ENCODE assay signal across 8 cellular contexts in genomic region chrX:136028383-136028984, GRCh38. TPM values are rescaled to one million over a fixed set of nuclear protein-coding genes. Genes with fewer than 3 reads are reported as not detected.
DNase-seq lines count a peak whose midpoint lies in the region; ATAC-seq and TF ChIP-seq lines count a peak whose summit lies in the region.

No MANE protein-coding gene starts in this region.

- H3K27me3 Mint-ChIP-seq in stimulated activated memory B cell treated with anti-CD40 and anti-IgM and Interleukin-4, amounts not matched to agents 10 μg/mL and 1 μg/mL and 100 μg/mL, for 72 hours: no peaks in the 10 kb centered on the region

- no peaks in the 10 kb centered on the region for H3K4me1 Mint-ChIP-seq in stimulated activated memory B cell treated with anti-CD40 and anti-IgM and Interleukin-4, amounts not matched to agents 10 μg/mL and 1 μg/mL and 100 μg/mL, for 72 hours

- no peak overlapping the region for H3K4me3 Mint-ChIP-seq in stimulated activated memory B cell treated with anti-CD40 and anti-IgM and Interleukin-4, amounts not matched to agents 10 μg/mL and 1 μg/mL and 100 μg/mL, for 72 hours

- no peak overlapping the region for H3K4me3 ChIP-seq in Peyer's patch

- DNase-seq in GM03348 (ENCODE audit: low spot score) (peak; percentile 41), HS-5 (ENCODE audit: low read depth) (peak; percentile 23), Peyer's patch (no peak), epidermal melanocyte (ENCODE audit: insufficient read length, low spot score) (peak; percentile 41), myocyte (ENCODE audit: low read depth) (peak; percentile 66)
- DNase-seq in stimulated activated CD4-positive, alpha-beta T cell treated with anti-CD3 and anti-CD28 coated beads, Interleukin-1b, Interleukin-23, amount 100 ng/mL, for 48 hours: no peak

- no peaks in the 10 kb centered on the region for H3K36me3 ChIP-seq in Peyer's patch

- no peak for ATAC-seq in stimulated activated memory B cell treated with anti-CD40 and anti-IgM and Interleukin-4, amounts not matched to agents 10 μg/mL and 1 μg/mL and 100 μg/mL, for 72 hours

- H3K9me3 Mint-ChIP-seq in stimulated activated memory B cell treated with anti-CD40 and anti-IgM and Interleukin-4, amounts not matched to agents 10 μg/mL and 1 μg/mL and 100 μg/mL, for 72 hours: no peaks in the 10 kb centered on the region

- H3K27ac Mint-ChIP-seq in stimulated activated memory B cell treated with anti-CD40 and anti-IgM and Interleukin-4, amounts not matched to agents 10 μg/mL and 1 μg/mL and 100 μg/mL, for 72 hours: no peak overlapping the region

- TF ChIP-seq CTCF in 22Rv1 (IDR thresholded peaks at IDR 0.05) (peak; percentile 54), Peyer's patch (IDR thresholded peaks at IDR 0.05) (peak in 4 of 6 experiments; percentile 44 to 76 (median 63))

- no peaks in the 10 kb centered on the region for H3K4me1 ChIP-seq in Peyer's patch

- no peaks in the 10 kb centered on the region for H3K27me3 ChIP-seq in Peyer's patch

- H3K27ac ChIP-seq in 22Rv1 (no peak overlapping the region), Peyer's patch (peak overlapping the region in 2 of 4 donors; percentile 34 to 76)

- TF ChIP-seq POLR2A in Peyer's patch (IDR thresholded peaks at IDR 0.05): no peak

- peaks cover 23% of the 10 kb centered on the region for H3K36me3 Mint-ChIP-seq in stimulated activated memory B cell treated with anti-CD40 and anti-IgM and Interleukin-4, amounts not matched to agents 10 μg/mL and 1 μg/mL and 100 μg/mL, for 72 hours

- H3K9me3 ChIP-seq in Peyer's patch: no peaks in the 10 kb centered on the region

RNA-seq across cellular contexts. Expression of gene SLC9A6, which starts 43.2 kb away (rescaled TPM):
- total RNA-seq in Peyer's patch (10 to 100 TPM in 3 of 4 donors, 1 to 10 TPM in 1; 9.9 to 28.7 (median 17.3) TPM), myocyte (14.9 and 20.1 TPM in 2 replicates)
- 10.2 TPM for polyA plus RNA-seq in myocyte (2012)

RNA-seq across cellular contexts. Expression of gene MMGT1, which starts 54.7 kb away (rescaled TPM):
- 10 to 100 TPM in 3 of 4 donors, 1 to 10 TPM in 1; 9.9 to 21.5 (median 13.5) TPM for total RNA-seq in Peyer's patch
- total RNA-seq in myocyte: 26.7 and 31.6 TPM in 2 replicates
- polyA plus RNA-seq in myocyte (2012): 16.8 TPM

Comparison
In these comparisons a context has a peak if more than half of its experiments do, and no peak if none do; other contexts are left out.
1. DNase-seq: peak in GM03348 (single experiment), HS-5 (single experiment), epidermal melanocyte (single experiment) and myocyte (single experiment); none in Peyer's patch (0 of 3) and stimulated activated CD4-positive, alpha-beta T cell treated with anti-CD3 and anti-CD28 coated beads, Interleukin-1b, Interleukin-23, amount 100 ng/mL, for 48 hours (single experiment).